Comparison of ENCODE assay signal across 8 cellular contexts in genomic region chr3:11236588-11237461, GRCh38. TPM values are rescaled to one million over a fixed set of nuclear protein-coding genes. Genes with fewer than 3 reads are reported as not detected.
A peak's percentile ranks its signal among the peaks of the same experiment; 100 is the strongest.
DNase-seq lines count a peak whose midpoint lies in the region; ATAC-seq and TF ChIP-seq lines count a peak whose summit lies in the region.

No MANE protein-coding gene starts in this region.

- peak overlapping the region; percentile 19 for H4K8ac ChIP-seq in trophoblast cell (ENCODE audit: low read depth, low read length)

- H3K14ac ChIP-seq in trophoblast cell (ENCODE audit: low read length) = no peak overlapping the region

- POLR2A ChIA-PET in OCI-LY7 (lab: Charles Lee) = interaction anchor here (0.6 to 0.7 kb wide), 2 partner anchors 13 to 240 kb away, joined by 3 to 6 read pairs; no protein-coding TSS in a partner anchor

- H3K27me3 ChIP-seq in gastroesophageal sphincter = no peaks in the 10 kb centered on the region
- H3K27me3 ChIP-seq in trophoblast cell (ENCODE audit: insufficient read depth, low read length) = no peaks in the 10 kb centered on the region
- H3K27me3 ChIP-seq in uterus = no peaks in the 10 kb centered on the region

- H4K12ac ChIP-seq in trophoblast cell (ENCODE audit: low read depth, low read length) = no peak overlapping the region

- H3K9me3 ChIP-seq in OCI-LY7 (ENCODE audit: low read length) = no peaks in the 10 kb centered on the region
- no peaks in the 10 kb centered on the region for H3K9me3 ChIP-seq in gastroesophageal sphincter
- H3K9me3 ChIP-seq in trophoblast cell (ENCODE audit: insufficient read depth, low read depth, low read length) = no peaks in the 10 kb centered on the region
- no peaks in the 10 kb centered on the region for H3K9me3 ChIP-seq in uterus

- H3K9ac ChIP-seq in trophoblast cell (ENCODE audit: low read length) = no peak overlapping the region

- H3K27ac ChIP-seq in OCI-LY7 (ENCODE audit: low read depth, low read length, poor library complexity, severe bottlenecking) (no peak overlapping the region), gastroesophageal sphincter (peak overlapping the region in 2 of 4 donors; percentile 18 to 38), trophoblast cell (ENCODE audit: low read depth, low read length) (no peak overlapping the region), uterus (peak overlapping the region in 1 of 2 donors; percentile 54)

- TF ChIP-seq POLR2A in gastroesophageal sphincter (IDR thresholded peaks at IDR 0.05) = no peak
- no peak for TF ChIP-seq POLR2A in uterus (IDR thresholded peaks at IDR 0.05)

- H2BK12ac ChIP-seq in trophoblast cell (ENCODE audit: low read length) = no peak overlapping the region

- H4K91ac ChIP-seq in trophoblast cell (ENCODE audit: low read depth, low read length) = no peak overlapping the region

- peak; percentile 3 for DNase-seq in DMS153 treated with DMSO at 0.1 percent for 48 hours (lab: John Stamatoyannopoulos, UW; ENCODE audit: unreplicated experiment)
- peak; percentile 70 for DNase-seq in OCI-LY7 (ENCODE audit: low spot score)
- DNase-seq in activated T-helper 1 cell treated with Interleukin-2 at 50 U/mL for 16 hours (ENCODE audit: low read depth) = peak; percentile 55
- peak; percentile 80 to 94 for DNase-seq in trophoblast cell
- DNase-seq in uterus = peak; percentile 38 to 43

- no peak for TF ChIP-seq EP300 in gastroesophageal sphincter (IDR thresholded peaks at IDR 0.05)

- H2BK120ac ChIP-seq in trophoblast cell (ENCODE audit: insufficient read depth, low read length, poor library complexity) = peak overlapping the region; percentile 51

- no peaks in the 10 kb centered on the region for H3K4me1 ChIP-seq in OCI-LY7 (ENCODE audit: insufficient read depth, low read length, poor library complexity, severe bottlenecking)
- H3K4me1 ChIP-seq in gastroesophageal sphincter = peaks cover 0 to 7% (median 0%) of the 10 kb centered on the region in 3 donors
- H3K4me1 ChIP-seq in trophoblast cell (ENCODE audit: control insufficient read depth in 1 of 2, insufficient read depth in 2 of 2, low read length in 2 of 2) = no peaks in the 10 kb centered on the region
- H3K4me1 ChIP-seq in uterus = peaks cover 0 to 7% of the 10 kb centered on the region in 2 donors

- 16 to 34% methylated on average over 7 to 8 of the region's 8 CpGs for WGBS in gastroesophageal sphincter (ENCODE audit: low coverage in 1 of 2), 2 donors
- no CpG with 5 or more reads among the region's 8 CpGs for WGBS in trophoblast cell (ENCODE audit: extremely low coverage, insufficient coverage, insufficient read length)

- BruUV-seq in OCI-LY7 (replicated peaks; lab: Mats Ljungman, UMichigan) = no TSS peak

- no peak overlapping the region for H3K23ac ChIP-seq in trophoblast cell (ENCODE audit: low read length)

- H4K20me1 ChIP-seq in OCI-LY7 (ENCODE audit: insufficient read depth, low read length) = no peaks in the 10 kb centered on the region

- H2AK5ac ChIP-seq in trophoblast cell (ENCODE audit: low read length) = no peak overlapping the region

- H3K9me2 ChIP-seq in OCI-LY7 (ENCODE audit: insufficient read depth, low read length) = no peaks in the 10 kb centered on the region

- H2AFZ ChIP-seq in OCI-LY7 (ENCODE audit: low read length) = no peak overlapping the region
- no peak overlapping the region for H2AFZ ChIP-seq in trophoblast cell (ENCODE audit: insufficient read depth, low read length, poor library complexity)

- H3K4me2 ChIP-seq in OCI-LY7 (ENCODE audit: low read length) (no peak overlapping the region), trophoblast cell (ENCODE audit: low read length) (no peak overlapping the region)

- H3K4me3 ChIP-seq in OCI-LY7 (ENCODE audit: low read depth, low read length, poor library complexity, severe bottlenecking) = no peak overlapping the region
- H3K4me3 ChIP-seq in gastroesophageal sphincter = no peak overlapping the region
- H3K4me3 ChIP-seq in trophoblast cell (ENCODE audit: low read depth, low read length) = no peak overlapping the region
- H3K4me3 ChIP-seq in uterus = no peak overlapping the region

- peak overlapping the region; percentile 68 for H2BK5ac ChIP-seq in trophoblast cell (ENCODE audit: low read depth, low read length, poor library complexity)

- TF ChIP-seq CTCF in OCI-LY7 (conservative IDR thresholded peaks at IDR 0.05; ENCODE audit: low read length) (peak; percentile 86), gastroesophageal sphincter (IDR thresholded peaks at IDR 0.05) (peak in 2 of 4 experiments; percentile 61 to 66), uterus (IDR thresholded peaks at IDR 0.05) (peak in 3 of 4 experiments; percentile 26 to 65 (median 56))

- CTCF ChIA-PET in OCI-LY7 (lab: Charles Lee; ENCODE audit: unreplicated experiment) = interaction anchor here (1.2 kb wide), 1 partner anchor 99 kb away, joined by 3 read pairs; no protein-coding TSS in a partner anchor

- no peaks in the 10 kb centered on the region for H3K36me3 ChIP-seq in OCI-LY7 (ENCODE audit: insufficient read depth, low read length)
- H3K36me3 ChIP-seq in gastroesophageal sphincter = no peaks in the 10 kb centered on the region
- H3K36me3 ChIP-seq in trophoblast cell (ENCODE audit: control insufficient read depth in 1 of 2, insufficient read depth in 2 of 2, low read length in 2 of 2) = no peaks in the 10 kb centered on the region
- H3K36me3 ChIP-seq in uterus = no peaks in the 10 kb centered on the region

- no peak overlapping the region for H3K18ac ChIP-seq in trophoblast cell (ENCODE audit: low read length)

- intact Hi-C loops in OCI-LY7 (cut with micrococcal nuclease; ENCODE audit: unreplicated experiment) (loop anchor here (1.0 to 2.0 kb wide), 2 partner anchors 98 to 414 kb away; no protein-coding TSS in a partner anchor), uterus (cut with DNase I; ENCODE audit: low total_unique reads) (no loop called here)

- ATAC-seq in HG02981 (IDR thresholded peaks at IDR 0.05; ENCODE audit: unreplicated experiment) (peak; percentile 53), gastroesophageal sphincter (peak; percentile 71), HG03378 (IDR thresholded peaks at IDR 0.05; ENCODE audit: unreplicated experiment) (no peak)

- H3K79me2 ChIP-seq in OCI-LY7 (ENCODE audit: insufficient read depth, low read depth, low read length) (no peaks in the 10 kb centered on the region), trophoblast cell (ENCODE audit: control insufficient read depth, insufficient read depth, low read length, poor library complexity) (peaks cover 2% of the 10 kb centered on the region)

- no peak overlapping the region for H3K4ac ChIP-seq in trophoblast cell (ENCODE audit: low read depth, low read length)

- peaks cover 1% of the 10 kb centered on the region for H3K79me1 ChIP-seq in trophoblast cell (ENCODE audit: low read length)

RNA-seq across cellular contexts. Expression of gene ATG7, which starts 35.4 kb away (rescaled TPM):
- total RNA-seq in OCI-LY7 (2014; rRNA removed; shearing (Covaris generic)) = 18.8 and 21.7 TPM in 2 replicates
- total RNA-seq in OCI-LY7 (2022) = 28.4 and 28.6 TPM in 2 replicates
- total RNA-seq in gastroesophageal sphincter = 10 to 100 TPM; 28.3 to 64.9 (median 36.5) TPM
- 23.3 and 24.0 TPM in 2 replicates for polyA plus RNA-seq in trophoblast cell (2013)
- total RNA-seq in uterus = 100 to 1,000 TPM in 2 of 4 donors, 10 to 100 TPM in 2; 54.8 to 126 (median 100) TPM

Comparison
In these comparisons a context has a peak if more than half of its experiments do, and no peak if none do; other contexts are left out.
1. DNase-seq: peak in every context shown above with its lines; median percentile 87 in trophoblast cell; 70 in OCI-LY7; 55 in activated T-helper 1 cell treated with Interleukin-2 at 50 U/mL for 16 hours; 40 in uterus; 3 in DMS153 treated with DMSO at 0.1 percent for 48 hours.